8 cellular contexts compared by ENCODE assay signal in the genomic region with DNA sequence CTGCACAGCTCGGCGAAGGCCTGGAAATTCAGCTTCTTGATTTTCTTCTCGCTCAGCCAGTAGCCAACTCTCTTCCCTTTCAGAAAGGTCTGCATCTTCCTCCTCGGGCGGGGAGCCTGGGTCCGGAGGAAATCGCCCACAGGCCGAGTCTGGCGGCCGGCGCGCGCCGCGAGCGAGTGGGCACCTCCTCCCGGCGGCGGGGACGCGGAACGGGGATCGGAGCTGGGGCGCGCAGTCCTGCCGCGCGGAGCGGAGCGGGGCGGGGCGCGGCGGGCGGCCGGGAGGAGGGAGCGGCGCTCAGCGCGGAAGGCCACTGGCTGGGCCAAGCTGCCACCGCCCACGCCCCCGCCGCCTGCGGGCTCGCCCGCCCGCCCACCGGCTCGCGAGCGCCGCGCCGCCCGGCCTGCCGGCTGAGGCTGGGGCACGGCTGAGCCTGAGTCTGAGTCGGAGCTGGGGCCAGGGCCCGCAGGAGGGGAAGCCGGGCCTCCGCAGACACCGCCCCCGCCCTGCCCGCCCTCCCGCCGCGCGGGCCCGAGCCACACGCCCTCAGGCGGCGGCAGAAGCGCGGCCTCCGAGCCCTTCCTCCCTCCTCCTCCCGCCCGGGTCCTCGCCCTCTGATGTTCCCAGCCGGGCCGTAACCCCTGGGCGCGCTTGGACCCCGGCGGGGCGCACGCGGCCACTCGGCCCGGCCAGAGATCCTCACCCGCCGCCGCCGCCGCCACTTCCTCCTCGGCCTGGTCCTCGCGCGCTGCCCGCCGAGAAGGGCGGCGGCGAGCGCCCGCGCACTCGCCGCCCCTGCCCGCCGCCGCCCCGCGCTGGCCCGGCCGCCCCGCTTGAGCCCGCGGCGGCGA. TPM values are rescaled to one million over a fixed set of nuclear protein-coding genes. Genes with fewer than 3 reads are reported as not detected.
DNase-seq lines count a peak whose midpoint lies in the region; ATAC-seq and TF ChIP-seq lines count a peak whose summit lies in the region.

No MANE protein-coding gene starts in this region.

- no peaks in the 10 kb centered on the region for H3K36me3 Mint-ChIP-seq in IgD-negative memory B cell
- no peaks in the 10 kb centered on the region for H3K36me3 Mint-ChIP-seq in natural killer cell

- H3K27ac ChIP-seq in Peyer's patch, result peak overlapping the region; percentile 98 to 100 (median 99)
- no peak overlapping the region for H3K27ac ChIP-seq in fibroblast of lung (ENCODE audit: insufficient read depth, low read length)

- H3K4me3 Mint-ChIP-seq in IgD-negative memory B cell (peak overlapping the region; percentile 76 to 97 (median 92)), natural killer cell (peak overlapping the region; percentile 90)

- intact Hi-C loops in natural killer cell (cut with micrococcal nuclease), result loop anchor here (2.0 to 10.0 kb wide), 2 partner anchors 40 to 70 kb away; partner anchors contain the start of genes LYSET and MOAP1

- H3K36me3 ChIP-seq in Peyer's patch (no peaks in the 10 kb centered on the region), fibroblast of lung (ENCODE audit: control insufficient read depth, insufficient read depth, low read length) (no peaks in the 10 kb centered on the region)

- ATAC-seq in GM21529 (IDR thresholded peaks at IDR 0.05; ENCODE audit: unreplicated experiment) (peak; percentile 75), natural killer cell (peak; percentile 73 to 92 (median 80))

- H3K27me3 ChIP-seq in Peyer's patch, result no peaks in the 10 kb centered on the region
- no peaks in the 10 kb centered on the region for H3K27me3 ChIP-seq in fibroblast of lung (ENCODE audit: control insufficient read depth, insufficient read depth, low read length)

- peak overlapping the region; percentile 59 for H3K9ac ChIP-seq in fibroblast of lung (ENCODE audit: insufficient read depth, low read length)

- DNase-seq in DMS153 (lab: John Stamatoyannopoulos, UW) (peak; percentile 75), Peyer's patch (peak; percentile 81 to 95 (median 93)), activated T-helper 1 cell treated with Interleukin-2 at 50 U/mL for 16 hours (ENCODE audit: low read depth) (peak; percentile 84), fibroblast of lung (ENCODE audit: low read depth in 2 of 2) (peak; percentile 76 to 80), natural killer cell (peak; percentile 84)
- DNase-seq in stimulated activated naive CD4-positive, alpha-beta T cell (lab: John Stamatoyannopoulos, UW), result peak; percentile 61 to 84 (median 73)

- H3K79me2 ChIP-seq in fibroblast of lung (ENCODE audit: control insufficient read depth, insufficient read depth, low read length), result no peaks in the 10 kb centered on the region

- H3K4me1 Mint-ChIP-seq in IgD-negative memory B cell (peaks cover 19 to 25% (median 21%) of the 10 kb centered on the region in 3 donors), natural killer cell (peaks cover 18 to 38% of the 10 kb centered on the region in 2 donors)

- H3K9me3 ChIP-seq in Peyer's patch, result no peaks in the 10 kb centered on the region
- no peaks in the 10 kb centered on the region for H3K9me3 ChIP-seq in fibroblast of lung (ENCODE audit: control insufficient read depth, insufficient read depth, low read depth, low read length)

- no peaks in the 10 kb centered on the region for H3K27me3 Mint-ChIP-seq in IgD-negative memory B cell
- no peaks in the 10 kb centered on the region for H3K27me3 Mint-ChIP-seq in natural killer cell (ENCODE audit: low read depth in 2 of 2)

- H3K4me1 ChIP-seq in Peyer's patch (peaks cover 0 to 31% (median 14%) of the 10 kb centered on the region in 4 donors), fibroblast of lung (ENCODE audit: control insufficient read depth, extremely low read depth, insufficient read depth, low read length) (peaks cover 5% of the 10 kb centered on the region)

- H3K4me3 ChIP-seq in Peyer's patch (peak overlapping the region; percentile 49 to 95 (median 66)), fibroblast of lung (replicated peaks in 1 of 4; ENCODE audit: control extremely low read depth in 1 of 4, insufficient read depth in 1 of 4, low read depth in 3 of 4, low read length in 4 of 4) (peak overlapping the region; percentile 60 to 75 (median 70))

- H3K4me2 ChIP-seq in fibroblast of lung (ENCODE audit: extremely low read depth, insufficient read depth, low read length), result peak overlapping the region; percentile 84

- H3K9me3 Mint-ChIP-seq in IgD-negative memory B cell, result no peaks in the 10 kb centered on the region
- H3K9me3 Mint-ChIP-seq in natural killer cell, result no peaks in the 10 kb centered on the region

- TF ChIP-seq CTCF in Peyer's patch (IDR thresholded peaks at IDR 0.05) (peak in 1 of 6 experiments; percentile 3), fibroblast of lung (conservative IDR thresholded peaks at IDR 0.05 in 1 of 2, IDR thresholded peaks at IDR 0.05 in 1 of 2; ENCODE audit: low read depth in 1 of 2, low read length in 2 of 2) (no peak), natural killer cell (IDR thresholded peaks at IDR 0.05) (no peak)

- TF ChIP-seq POLR2A in Peyer's patch (IDR thresholded peaks at IDR 0.05), result peak; percentile 83 to 92

- peak overlapping the region; percentile 71 for H2AFZ ChIP-seq in fibroblast of lung (ENCODE audit: low read length)

- H4K20me1 ChIP-seq in fibroblast of lung (ENCODE audit: control insufficient read depth, extremely low read depth, insufficient read depth, low read length), result no peaks in the 10 kb centered on the region

- H3K27ac Mint-ChIP-seq in IgD-negative memory B cell (peak overlapping the region in 2 of 3 donors; percentile 82 to 84), natural killer cell (peak overlapping the region in 1 of 2 donors; percentile 97)

RNA-seq across cellular contexts. Expression of gene ITPK1, which starts 0.4 kb away (rescaled TPM):
- polyA plus RNA-seq in IgD-negative memory B cell (43.1 TPM), fibroblast of lung (23.1 and 26.0 TPM in 2 replicates)
- total RNA-seq in Peyer's patch (100 to 1,000 TPM; 132 to 172 (median 157) TPM), fibroblast of lung (9.2 and 10.0 TPM in 2 replicates), natural killer cell (10 to 100 TPM; 73.2 to 74.8 (median 74.4) TPM)
- 16.5 and 25.5 TPM in 2 replicates for polyA plus RNA-seq in fibroblast of lung (2012)
- 59.4 and 67.5 TPM in 2 replicates for polyA minus RNA-seq in fibroblast of lung (ENCODE audit: low replicate concordance)
